Comparison of ENCODE assay signal across 2 cellular contexts in the genomic region with DNA sequence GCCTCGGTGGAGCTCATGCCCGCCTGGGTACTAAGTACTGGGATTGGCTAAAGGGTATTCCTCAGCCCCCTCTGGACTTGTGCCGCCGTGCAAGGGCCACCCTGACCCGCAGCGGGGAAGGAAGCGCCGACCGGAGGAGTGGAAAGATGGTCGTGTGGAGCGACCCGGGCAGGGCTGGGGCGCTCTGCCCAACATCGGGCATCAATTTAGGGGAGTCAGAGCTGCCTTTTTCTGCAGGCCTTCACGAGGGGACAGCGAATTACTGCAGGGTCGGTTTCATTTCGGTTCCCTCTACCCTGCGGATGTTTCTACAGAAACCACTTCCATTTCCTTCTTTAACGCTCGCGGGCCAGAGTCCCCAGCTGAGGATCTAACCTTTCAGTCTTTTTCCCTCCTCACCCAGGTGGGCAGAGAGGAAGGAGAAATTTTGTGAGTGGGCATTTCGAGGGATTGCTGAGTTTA.
TF ChIP-seq lines count a peak whose summit lies in the region.

No MANE protein-coding gene starts in this region.

TF ChIP-seq in HCT116, 20 proteins besides CTCF, POLR2A, EP300 and RAD21:
- no peak; the same call in 1 of the 2 replicates for TF ChIP-seq POLR2AphosphoS5 (IDR thresholded peaks at IDR 0.05; ENCODE audit: low read depth, low read length)
- no peak for TF ChIP-seq YY1 (IDR thresholded peaks at IDR 0.05; ENCODE audit: extremely low read depth, insufficient replicate concordance, low read depth, low read length)
- TF ChIP-seq EGR1 (IDR thresholded peaks at IDR 0.05; ENCODE audit: low read depth): no peak
- no peak for TF ChIP-seq EZH2 (IDR thresholded peaks at IDR 0.05)
- TF ChIP-seq ZFX (IDR thresholded peaks at IDR 0.05): no peak
- no peak for TF ChIP-seq SIN3A (IDR thresholded peaks at IDR 0.05; ENCODE audit: low read depth)
- no peak for TF ChIP-seq CEBPB (IDR thresholded peaks at IDR 0.05; ENCODE audit: low read depth)
- TF ChIP-seq SP1 (IDR thresholded peaks at IDR 0.05; ENCODE audit: low read depth): no peak
- TF ChIP-seq, protein P1, sequence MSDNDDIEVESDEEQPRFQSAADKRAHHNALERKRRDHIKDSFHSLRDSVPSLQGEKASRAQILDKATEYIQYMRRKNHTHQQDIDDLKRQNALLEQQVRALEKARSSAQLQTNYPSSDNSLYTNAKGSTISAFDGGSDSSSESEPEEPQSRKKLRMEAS (IDR thresholded peaks at IDR 0.05): no peak
- TF ChIP-seq ZNF274 (IDR thresholded peaks at IDR 0.05; ENCODE audit: low read depth, low read length): no peak
- TF ChIP-seq CBX3 (IDR thresholded peaks at IDR 0.05; ENCODE audit: low read depth): no peak
- no peak for TF ChIP-seq EZH2phosphoT487 (IDR thresholded peaks at IDR 0.05; ENCODE audit: borderline replicate concordance)
- TF ChIP-seq, protein P2, sequence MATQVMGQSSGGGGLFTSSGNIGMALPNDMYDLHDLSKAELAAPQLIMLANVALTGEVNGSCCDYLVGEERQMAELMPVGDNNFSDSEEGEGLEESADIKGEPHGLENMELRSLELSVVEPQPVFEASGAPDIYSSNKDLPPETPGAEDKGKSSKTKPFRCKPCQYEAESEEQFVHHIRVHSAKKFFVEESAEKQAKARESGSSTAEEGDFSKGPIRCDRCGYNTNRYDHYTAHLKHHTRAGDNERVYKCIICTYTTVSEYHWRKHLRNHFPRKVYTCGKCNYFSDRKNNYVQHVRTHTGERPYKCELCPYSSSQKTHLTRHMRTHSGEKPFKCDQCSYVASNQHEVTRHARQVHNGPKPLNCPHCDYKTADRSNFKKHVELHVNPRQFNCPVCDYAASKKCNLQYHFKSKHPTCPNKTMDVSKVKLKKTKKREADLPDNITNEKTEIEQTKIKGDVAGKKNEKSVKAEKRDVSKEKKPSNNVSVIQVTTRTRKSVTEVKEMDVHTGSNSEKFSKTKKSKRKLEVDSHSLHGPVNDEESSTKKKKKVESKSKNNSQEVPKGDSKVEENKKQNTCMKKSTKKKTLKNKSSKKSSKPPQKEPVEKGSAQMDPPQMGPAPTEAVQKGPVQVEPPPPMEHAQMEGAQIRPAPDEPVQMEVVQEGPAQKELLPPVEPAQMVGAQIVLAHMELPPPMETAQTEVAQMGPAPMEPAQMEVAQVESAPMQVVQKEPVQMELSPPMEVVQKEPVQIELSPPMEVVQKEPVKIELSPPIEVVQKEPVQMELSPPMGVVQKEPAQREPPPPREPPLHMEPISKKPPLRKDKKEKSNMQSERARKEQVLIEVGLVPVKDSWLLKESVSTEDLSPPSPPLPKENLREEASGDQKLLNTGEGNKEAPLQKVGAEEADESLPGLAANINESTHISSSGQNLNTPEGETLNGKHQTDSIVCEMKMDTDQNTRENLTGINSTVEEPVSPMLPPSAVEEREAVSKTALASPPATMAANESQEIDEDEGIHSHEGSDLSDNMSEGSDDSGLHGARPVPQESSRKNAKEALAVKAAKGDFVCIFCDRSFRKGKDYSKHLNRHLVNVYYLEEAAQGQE (IDR thresholded peaks at IDR 0.05; ENCODE audit: low read depth): no peak
- TF ChIP-seq ELF1 (IDR thresholded peaks at IDR 0.05; ENCODE audit: borderline replicate concordance, low read depth): no peak
- TF ChIP-seq, protein P3, sequence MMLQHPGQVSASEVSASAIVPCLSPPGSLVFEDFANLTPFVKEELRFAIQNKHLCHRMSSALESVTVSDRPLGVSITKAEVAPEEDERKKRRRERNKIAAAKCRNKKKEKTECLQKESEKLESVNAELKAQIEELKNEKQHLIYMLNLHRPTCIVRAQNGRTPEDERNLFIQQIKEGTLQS (IDR thresholded peaks at IDR 0.05): no peak
- no peak for TF ChIP-seq SRF (IDR thresholded peaks at IDR 0.05; ENCODE audit: low read depth)
- no peak for TF ChIP-seq JUND (IDR thresholded peaks at IDR 0.05)
- no peak for TF ChIP-seq TCF7L2 (IDR thresholded peaks at IDR 0.05; ENCODE audit: borderline replicate concordance, extremely low read depth, insufficient read depth, insufficient read length)
- TF ChIP-seq FOSL1 (IDR thresholded peaks at IDR 0.05; ENCODE audit: low read depth): no peak

TF ChIP-seq in endothelial cell of umbilical vein, 7 proteins besides CTCF, POLR2A, EP300 and RAD21:
- no peak for TF ChIP-seq JUN (IDR thresholded peaks at IDR 0.05; ENCODE audit: borderline replicate concordance, insufficient read depth, insufficient read length, low read depth)
- TF ChIP-seq FOS (IDR thresholded peaks at IDR 0.05; ENCODE audit: borderline replicate concordance, insufficient read depth, low read length): no peak
- no peak for TF ChIP-seq EZH2 (IDR thresholded peaks at IDR 0.05; ENCODE audit: borderline replicate concordance, low read depth, low read length, severe bottlenecking)
- TF ChIP-seq, protein P1 (IDR thresholded peaks at IDR 0.05; ENCODE audit: insufficient read depth, insufficient read length): no peak
- no peak for TF ChIP-seq POLR2AphosphoS5 (IDR thresholded peaks at IDR 0.05; ENCODE audit: insufficient read depth, low read depth, low read length)
- no peak for TF ChIP-seq MYC (IDR thresholded peaks at IDR 0.05; ENCODE audit: low read depth, low read length)
